ENCODE assay signal across 8 cellular contexts in the genomic region with DNA sequence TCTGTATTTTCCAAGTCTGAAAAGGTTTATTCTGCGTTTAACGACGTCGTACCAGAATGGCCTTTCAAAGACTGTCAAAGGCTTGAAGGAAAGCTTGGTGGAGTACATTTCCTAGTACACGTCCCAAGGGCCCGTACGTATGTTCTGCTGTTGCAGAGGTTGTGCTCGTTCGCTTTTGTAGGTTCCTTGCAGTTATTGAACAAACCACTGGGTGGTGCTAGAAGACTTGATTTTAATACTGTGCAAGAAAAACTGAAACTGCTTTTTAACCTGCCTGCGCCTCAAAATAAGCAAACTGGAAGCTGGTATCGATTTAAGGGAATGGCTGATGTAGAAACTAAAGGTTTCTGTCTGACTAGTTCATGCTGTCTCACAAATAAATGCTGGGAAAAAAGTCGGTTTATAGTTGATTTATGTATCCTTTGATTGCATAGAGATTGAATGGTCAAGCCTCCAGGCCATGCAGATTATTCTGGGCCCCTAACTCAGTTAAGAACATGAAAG. TPM values are rescaled to one million over a fixed set of nuclear protein-coding genes. Genes with fewer than 3 reads are reported as not detected.
DNase-seq lines count a peak whose midpoint lies in the region; ATAC-seq, FAIRE-seq and TF ChIP-seq lines count a peak whose summit lies in the region.

No MANE protein-coding gene starts in this region.

- H3K36me3 ChIP-seq in adipocyte (ENCODE audit: control insufficient read depth, insufficient read depth, low read length, severe bottlenecking), result peaks cover 4% of the 10 kb centered on the region

- intact Hi-C loops in Right ventricle myocardium superior (cut with DNase I), result loop anchor here (5.0 to 10.0 kb wide), 2 partner anchors 218 to 330 kb away; no protein-coding TSS in a partner anchor

- H3K9me3 ChIP-seq in adipocyte (ENCODE audit: control insufficient read depth, low read length), result no peaks in the 10 kb centered on the region

- H3K9ac ChIP-seq in adipocyte (ENCODE audit: low read length), result peak overlapping the region; percentile 38

- peak; percentile 20 for DNase-seq in D721Med (ENCODE audit: insufficient read length, low spot score)
- DNase-seq in NCI-H1092 (lab: John Stamatoyannopoulos, UW), result peak; percentile 53
- peak; percentile 49 for DNase-seq in SKM-1 treated with dmso at 0.1 percent for 144 hours (lab: John Stamatoyannopoulos, UW; ENCODE audit: unreplicated experiment)
- peak; percentile 93 for DNase-seq in adipocyte (ENCODE audit: low read depth)
- DNase-seq in Right ventricle myocardium superior, result no peak
- DNase-seq in pulmonary artery endothelial cell (ENCODE audit: low read depth, low spot score), result peak; percentile 43

- ATAC-seq in GM21576 (IDR thresholded peaks at IDR 0.05; ENCODE audit: unreplicated experiment), result peak; percentile 50
- ATAC-seq in Right ventricle myocardium superior (ENCODE audit: poor library complexity), result peak; percentile 85
- ATAC-seq in GM18870 (IDR thresholded peaks at IDR 0.05; ENCODE audit: unreplicated experiment), result no peak

- no peak overlapping the region for H3K4me3 ChIP-seq in adipocyte (ENCODE audit: low read length)

- no peak for FAIRE-seq in D721Med (lab: Jason Lieb, UNC)

- TF ChIP-seq CTCF in D721Med (IDR thresholded peaks at IDR 0.05; ENCODE audit: insufficient read depth, missing control alignments), result peak; percentile 78

- H3K27me3 ChIP-seq in adipocyte (replicated peaks; ENCODE audit: control insufficient read depth, insufficient read depth, low read length), result no peaks in the 10 kb centered on the region

- H3K4me1 ChIP-seq in adipocyte (ENCODE audit: control insufficient read depth, insufficient read depth, low read length), result peaks cover 36% of the 10 kb centered on the region

RNA-seq across cellular contexts. Expression of gene USP10, which starts 54.6 kb away (rescaled TPM):
- total RNA-seq in Right ventricle myocardium superior (70.6 TPM), pulmonary artery endothelial cell (55.1 and 65.3 TPM in 2 replicates)
